10 cellular contexts compared by ENCODE assay signal in the genomic region with DNA sequence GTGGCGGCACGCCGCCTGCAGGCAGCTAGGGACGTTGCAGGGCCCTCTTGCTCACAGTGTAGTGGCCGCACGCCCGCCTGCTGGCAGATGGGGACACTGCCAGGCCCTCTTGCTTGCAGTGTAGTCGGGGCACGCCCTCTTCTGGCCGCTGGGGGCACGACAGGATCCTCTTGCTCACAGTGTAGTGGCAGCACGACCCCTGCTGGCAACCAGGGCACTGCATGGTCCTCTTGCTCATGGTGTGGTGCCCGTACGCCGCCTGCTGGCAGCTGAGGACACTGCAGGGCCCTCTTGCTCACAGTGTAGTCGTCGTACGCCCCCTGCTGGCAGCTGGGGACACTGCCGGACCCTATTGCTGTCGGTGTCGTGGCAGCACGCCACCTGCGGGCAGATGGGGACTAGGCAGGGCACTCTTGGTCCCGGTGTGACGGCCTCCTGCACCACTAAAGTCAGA. TPM values are rescaled to one million over a fixed set of nuclear protein-coding genes. Genes with fewer than 3 reads are reported as not detected.
DNase-seq lines count a peak whose midpoint lies in the region; ATAC-seq, FAIRE-seq and TF ChIP-seq lines count a peak whose summit lies in the region.
"Not testable (repeated sequence)": the region's sequence is repeated elsewhere in the genome, so short reads cannot be mapped to it uniquely, and the experiment has no call there.
"Had no signal": no experiment of that assay in that cellular context is flagged by ENCODE, and none has a peak within 500 bp of the region (broad histone marks: within the 10 kb centered on the region; RNA-seq: fewer than 3 reads in every experiment).

No MANE protein-coding gene starts in this region.

- WGBS in HepG2 (ENCODE audit: low lambda C conversion rate) = no CpG with 5 or more reads among the region's 25 CpGs
- WGBS in spleen, 5 donors = 60 to 100% (median 76%) methylated on average over 1 to 13 of the region's 25 CpGs

- not testable (repeated sequence) for TF ChIP-seq RAD21 in HepG2 (CRISPR knock-in tag; IDR thresholded peaks at IDR 0.05)

- TF ChIP-seq CTCF in DOHH2 (IDR thresholded peaks at IDR 0.05; ENCODE audit: low read depth, low read length, poor library complexity, severe bottlenecking) = peak; percentile 65
- TF ChIP-seq CTCF in brain (conservative IDR thresholded peaks at IDR 0.05) = peak; percentile 40 to 50
- not testable (repeated sequence) for TF ChIP-seq CTCF in HepG2 (CRISPR knock-in tag; IDR thresholded peaks at IDR 0.05)
- TF ChIP-seq CTCF in spleen (IDR thresholded peaks at IDR 0.05 in 8 of 11, conservative IDR thresholded peaks at IDR 0.05 in 3 of 11) = peak in 6 of 11 experiments; percentile 10 to 66 (median 36)

- not testable (repeated sequence) for H3K9ac ChIP-seq in HepG2 (ENCODE audit: insufficient read depth, low read depth, low read length)

- H3K9me2 ChIP-seq in DOHH2 (replicated peaks; ENCODE audit: control insufficient read depth, low read length) = not testable (repeated sequence)

- H4K20me1 ChIP-seq in DOHH2 (ENCODE audit: control insufficient read depth, insufficient read depth, low read depth, low read length); HepG2 (ENCODE audit: insufficient read depth, low read length): not testable (repeated sequence)

- not testable (repeated sequence) for TF ChIP-seq POLR2A in HepG2 (IDR thresholded peaks at IDR 0.05; ENCODE audit: insufficient read depth in 1 of 2, low read depth in 2 of 2, low read length in 2 of 2); spleen (IDR thresholded peaks at IDR 0.05)

- not testable (repeated sequence) for FAIRE-seq in HepG2 (lab: Jason Lieb, UNC)

- not testable (repeated sequence) for H3K4me1 ChIP-seq in DOHH2 (ENCODE audit: control insufficient read depth, low read length); HepG2 (ENCODE audit: insufficient read depth, low read length); spleen

- not testable (repeated sequence) for H3K79me2 ChIP-seq in DOHH2 (ENCODE audit: control insufficient read depth, low read length); HepG2 (ENCODE audit: insufficient read depth, low read length)

- not testable (repeated sequence) for H3K9me3 Mint-ChIP-seq in activated CD4-positive, alpha-beta T cell treated with anti-CD3 and anti-CD28 coated beads for 36 hours (ENCODE audit: low read depth); brain

- H3K36me3 ChIP-seq in DOHH2 (ENCODE audit: control insufficient read depth, low read length); HepG2 (replicated peaks in 1 of 2; ENCODE audit: control insufficient read depth in 1 of 2, insufficient read depth in 2 of 2, low read length in 2 of 2); spleen: not testable (repeated sequence)

- H3K27me3 ChIP-seq in DOHH2 (ENCODE audit: control insufficient read depth, low read length); HepG2 (ENCODE audit: control insufficient read depth in 1 of 2, insufficient read depth in 2 of 2, low read length in 2 of 2); spleen (replicated peaks in 1 of 7): not testable (repeated sequence)

- not testable (repeated sequence) for H3K4me3 ChIP-seq in DOHH2 (ENCODE audit: low read length); HepG2 (replicated peaks in 1 of 3; ENCODE audit: insufficient read depth in 1 of 3, low read depth in 2 of 3, low read length in 3 of 3); spleen

- intact Hi-C loops in activated CD4-positive, alpha-beta T cell treated with anti-CD3 and anti-CD28 coated beads for 36 hours (cut with DNase I, micrococcal nuclease); HepG2 (cut with micrococcal nuclease; ENCODE audit: unreplicated experiment); spleen (cut with DNase I; ENCODE audit: low total_unique reads): not testable (repeated sequence)

- peak; percentile 81 for ATAC-seq in GM19395 (IDR thresholded peaks at IDR 0.05; ENCODE audit: unreplicated experiment)
- peak; percentile 77 for ATAC-seq in HG02678 (IDR thresholded peaks at IDR 0.05; ENCODE audit: unreplicated experiment)
- ATAC-seq in HG03457 (IDR thresholded peaks at IDR 0.05; ENCODE audit: unreplicated experiment) = peak; percentile 75
- peak; percentile 86 for ATAC-seq in activated CD4-positive, alpha-beta T cell treated with anti-CD3 and anti-CD28 coated beads for 36 hours
- peak; percentile 77 for ATAC-seq in HepG2

- TF ChIP-seq EP300 in HepG2 (IDR thresholded peaks at IDR 0.05; ENCODE audit: low read depth in 2 of 2, low read length in 2 of 2); HepG2 (CRISPR knock-in tag; IDR thresholded peaks at IDR 0.05; ENCODE audit: borderline replicate concordance): not testable (repeated sequence)

- H3K27ac ChIP-seq in DOHH2 (ENCODE audit: low read depth, low read length); HepG2 (ENCODE audit: extremely low read length, insufficient read depth, low read length); spleen: not testable (repeated sequence)

- H3K27ac Mint-ChIP-seq in activated CD4-positive, alpha-beta T cell treated with anti-CD3 and anti-CD28 coated beads for 36 hours; brain: not testable (repeated sequence)

- not testable (repeated sequence) for H3F3A ChIP-seq in DOHH2 (ENCODE audit: control insufficient read depth, insufficient read depth)

- not testable (repeated sequence) for H3K4me2 ChIP-seq in DOHH2 (ENCODE audit: low read length); HepG2 (ENCODE audit: low read depth, low read length)

- peak; percentile 79 for DNase-seq in activated CD4-positive, alpha-beta T cell treated with anti-CD3 and anti-CD28 coated beads for 36 hours
- DNase-seq in HepG2 (ENCODE audit: low spot score) = not testable (repeated sequence)
- peak; percentile 72 for DNase-seq in spleen

- H3K36me3 Mint-ChIP-seq in activated CD4-positive, alpha-beta T cell treated with anti-CD3 and anti-CD28 coated beads for 36 hours (ENCODE audit: low read depth); brain: not testable (repeated sequence)

- not testable (repeated sequence) for H3K4me3 Mint-ChIP-seq in activated CD4-positive, alpha-beta T cell treated with anti-CD3 and anti-CD28 coated beads for 36 hours; brain

- H3K27me3 Mint-ChIP-seq in activated CD4-positive, alpha-beta T cell treated with anti-CD3 and anti-CD28 coated beads for 36 hours; brain: not testable (repeated sequence)

- BruUV-seq in HepG2 (replicated peaks; lab: Mats Ljungman, UMichigan) = not testable (repeated sequence)

- H2AFZ ChIP-seq in HepG2 (ENCODE audit: low read length) = not testable (repeated sequence)

- not testable (repeated sequence) for H3K9me3 ChIP-seq in DOHH2 (ENCODE audit: control insufficient read depth, insufficient read depth, low read length); HepG2 (ENCODE audit: low read length); spleen

- CTCF ChIA-PET in activated CD4-positive, alpha-beta T cell treated with anti-CD3 and anti-CD28 coated beads for 36 hours (lab: Charles Lee); HepG2 (lab: Yijun Ruan, JAX; ENCODE audit: low intra/inter-chr PET ratio, low total read pairs): not testable (repeated sequence)

- in situ Hi-C loops in HepG2 (cut with HindIII; ENCODE audit: extremely low pct_ligation_motif_present, low pct_unique_long_range_greater_than_20kb) = not testable (repeated sequence)

- POLR2A ChIA-PET in activated CD4-positive, alpha-beta T cell treated with anti-CD3 and anti-CD28 coated beads for 36 hours (lab: Charles Lee); HepG2 (lab: Yijun Ruan, JAX): not testable (repeated sequence)

- not testable (repeated sequence) for H3K4me1 Mint-ChIP-seq in activated CD4-positive, alpha-beta T cell treated with anti-CD3 and anti-CD28 coated beads for 36 hours; brain

RNA-seq across cellular contexts. Expression of a gene that starts 3.0 kb away (rescaled TPM):
- not detected for total RNA-seq in activated CD4-positive, alpha-beta T cell treated with anti-CD3 and anti-CD28 coated beads for 36 hours
- polyA plus RNA-seq in brain (ENCODE audit: insufficient read depth, low read depth, low replicate concordance) (not detected), HepG2 (2011; rRNA removed) (not detected in 2 replicates), spleen (not detected)
- total RNA-seq in HepG2 (2016; rRNA removed; fragmentation: Illumina TruSeq; extraction: Trizol) (not detected in 2 replicates), spleen (not detected)
- total RNA-seq in HepG2 (2016; cell fraction: cytosol; rRNA removed; fragmentation: Illumina TruSeq; extraction: Trizol; ENCODE audit: low read depth) = not detected in 2 replicates
- total RNA-seq in HepG2 (2016; cell fraction: insoluble cytoplasmic fraction; rRNA removed; fragmentation: Illumina TruSeq; extraction: Trizol) = not detected in 2 replicates
- total RNA-seq in HepG2 (2016; cell fraction: membrane; rRNA removed; fragmentation: Illumina TruSeq; extraction: Trizol) = not detected in 2 replicates
- not detected in 2 replicates for total RNA-seq in HepG2 (2016; cell fraction: nucleus; rRNA removed; fragmentation: Illumina TruSeq; extraction: Trizol)
- polyA plus RNA-seq in HepG2 (2011; cell fraction: cytosol; rRNA removed) = not detected in 2 replicates
- not detected in 2 replicates for polyA plus RNA-seq in HepG2 (2011; cell fraction: nucleus; rRNA removed)
- polyA plus RNA-seq in HepG2 (2012) = not detected in 2 replicates
- not detected in 2 replicates for polyA plus RNA-seq in HepG2 (2016; cell fraction: cytosol; fragmentation: Illumina TruSeq; extraction: Trizol; ENCODE audit: low read depth)
- not detected in 2 replicates for polyA plus RNA-seq in HepG2 (2016; cell fraction: insoluble cytoplasmic fraction; fragmentation: Illumina TruSeq; extraction: Trizol; ENCODE audit: low read depth)
- not detected in 2 replicates for polyA plus RNA-seq in HepG2 (2016; cell fraction: membrane; fragmentation: Illumina TruSeq; extraction: Trizol; ENCODE audit: low read depth)
- polyA plus RNA-seq in HepG2 (2016; cell fraction: nucleus; fragmentation: Illumina TruSeq; extraction: Trizol; ENCODE audit: insufficient read depth, low read depth) = not detected in 2 replicates
- polyA minus RNA-seq in HepG2 (2011; rRNA and poly(A)+ RNA removed; ENCODE audit: low replicate concordance) = not detected in 2 replicates
- polyA minus RNA-seq in HepG2 (2011; cell fraction: cytosol; rRNA and poly(A)+ RNA removed) = not detected in 2 replicates
- not detected in 2 replicates for polyA minus RNA-seq in HepG2 (2011; cell fraction: nucleus; rRNA and poly(A)+ RNA removed)
- total RNA-seq: hepatocyte, mononuclear cell had no signal
- polyA plus RNA-seq: hepatocyte had no signal

RNA-seq across cellular contexts. Expression of a gene that starts 47.1 kb away (rescaled TPM):
- total RNA-seq in activated CD4-positive, alpha-beta T cell treated with anti-CD3 and anti-CD28 coated beads for 36 hours = under 1 TPM; 0.04 to 0.27 TPM
- polyA plus RNA-seq in brain (ENCODE audit: insufficient read depth, low read depth, low replicate concordance) (5.5 TPM), HepG2 (2011; rRNA removed) (0.09 and 0.77 TPM in 2 replicates), spleen (1 to 10 TPM in 2 of 3 donors, under 1 TPM in 1; 0.91 to 3.1 (median 1.1) TPM)
- total RNA-seq in HepG2 (2016; rRNA removed; fragmentation: Illumina TruSeq; extraction: Trizol) (0.22 TPM in 1 of 2 replicates, not detected in the other), spleen (10 to 100 TPM in 3 of 7 donors, 1 to 10 TPM in 4; 3.0 to 17.0 (median 7.5) TPM)
- total RNA-seq in HepG2 (2016; cell fraction: cytosol; rRNA removed; fragmentation: Illumina TruSeq; extraction: Trizol; ENCODE audit: low read depth) = 0.09 and 0.30 TPM in 2 replicates
- total RNA-seq in HepG2 (2016; cell fraction: insoluble cytoplasmic fraction; rRNA removed; fragmentation: Illumina TruSeq; extraction: Trizol) = 0.04 TPM in 1 of 2 replicates, not detected in the other
- total RNA-seq in HepG2 (2016; cell fraction: membrane; rRNA removed; fragmentation: Illumina TruSeq; extraction: Trizol) = 0.06 and 0.38 TPM in 2 replicates
- total RNA-seq in HepG2 (2016; cell fraction: nucleus; rRNA removed; fragmentation: Illumina TruSeq; extraction: Trizol) = 0.06 TPM in 1 of 2 replicates, not detected in the other
- 0.21 and 0.25 TPM in 2 replicates for polyA plus RNA-seq in HepG2 (2011; cell fraction: cytosol; rRNA removed)
- 0.31 and 0.33 TPM in 2 replicates for polyA plus RNA-seq in HepG2 (2011; cell fraction: nucleus; rRNA removed)
- 0.05 and 0.23 TPM in 2 replicates for polyA plus RNA-seq in HepG2 (2012)
- 0.08 and 0.34 TPM in 2 replicates for polyA plus RNA-seq in HepG2 (2016; cell fraction: cytosol; fragmentation: Illumina TruSeq; extraction: Trizol; ENCODE audit: low read depth)
- not detected in 2 replicates for polyA plus RNA-seq in HepG2 (2016; cell fraction: insoluble cytoplasmic fraction; fragmentation: Illumina TruSeq; extraction: Trizol; ENCODE audit: low read depth)
- 0.33 TPM in 1 of 2 replicates, not detected in the other for polyA plus RNA-seq in HepG2 (2016; cell fraction: membrane; fragmentation: Illumina TruSeq; extraction: Trizol; ENCODE audit: low read depth)
- polyA plus RNA-seq in HepG2 (2016; cell fraction: nucleus; fragmentation: Illumina TruSeq; extraction: Trizol; ENCODE audit: insufficient read depth, low read depth) = 0.22 and 0.36 TPM in 2 replicates
- 0.08 TPM in 1 of 2 replicates, not detected in the other for polyA minus RNA-seq in HepG2 (2011; rRNA and poly(A)+ RNA removed; ENCODE audit: low replicate concordance)
- 0.40 TPM in 1 of 2 replicates, not detected in the other for polyA minus RNA-seq in HepG2 (2011; cell fraction: cytosol; rRNA and poly(A)+ RNA removed)
- polyA minus RNA-seq in HepG2 (2011; cell fraction: nucleus; rRNA and poly(A)+ RNA removed) = 0.13 TPM in 1 of 2 replicates, not detected in the other
